Comparison of ENCODE assay signal across 18 cellular contexts in the genomic region with DNA sequence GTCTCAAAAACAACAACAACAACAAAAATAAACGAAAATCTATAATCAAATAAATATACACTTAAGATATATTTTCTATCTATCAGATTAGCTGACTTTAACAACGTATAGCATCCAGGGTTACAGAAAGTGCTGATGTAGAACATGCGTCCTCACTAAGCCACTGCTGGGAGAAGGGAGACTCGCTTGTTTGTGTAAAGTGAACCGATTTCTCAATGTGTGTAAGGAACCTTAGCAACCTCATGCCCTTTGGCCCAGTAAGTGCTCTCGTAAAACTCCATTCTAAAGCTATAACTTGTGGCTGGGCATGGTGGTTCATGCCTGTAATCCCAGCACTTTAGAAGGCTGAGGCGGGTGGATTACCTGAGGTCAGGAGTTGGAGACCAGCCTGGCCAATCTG. TPM values are rescaled to one million over a fixed set of nuclear protein-coding genes. Genes with fewer than 3 reads are reported as not detected.
DNase-seq lines count a peak whose midpoint lies in the region; ATAC-seq, FAIRE-seq and TF ChIP-seq lines count a peak whose summit lies in the region.
"Had no signal": no experiment of that assay in that cellular context is flagged by ENCODE, and none has a peak within 500 bp of the region (broad histone marks: within the 10 kb centered on the region; RNA-seq: fewer than 3 reads in every experiment).

No MANE protein-coding gene starts in this region.

- FAIRE-seq in A549 (lab: Jason Lieb, UNC) = no peak
- FAIRE-seq: urothelium cell line had no signal

- peak overlapping the region; percentile 53; the same call in 2 of the 3 replicates for H3K4me2 ChIP-seq in A549

- H3K4me1 ChIP-seq in A549 = peaks cover 54% of the 10 kb centered on the region
- H3K4me1 ChIP-seq in mucosa of rectum (ENCODE audit: control insufficient read depth in 2 of 2, insufficient read depth in 2 of 2, low read length in 2 of 2) = peaks cover 21 to 45% of the 10 kb centered on the region in 2 donors

- H3K27ac ChIP-seq in A549 (peak overlapping the region; percentile 66 to 91; a peak in 5 of 6 replicates), mucosa of rectum (ENCODE audit: low read depth in 2 of 2, low read length in 2 of 2) (peak overlapping the region; percentile 74 to 78)
- H3K27ac ChIP-seq: ascending aorta, neutrophil had no signal

- POLR2A ChIA-PET in A549 (lab: Yijun Ruan, JAX) = interaction anchor here (0.9 to 1.0 kb wide), 2 partner anchors 23 to 89 kb away, joined by 3 to 4 read pairs; partner anchors contain the start of gene PSMA6

- H3K9me3 ChIP-seq in A549 (no peaks in the 10 kb centered on the region), mucosa of rectum (ENCODE audit: control insufficient read depth in 2 of 2, low read length in 2 of 2) (no peaks in the 10 kb centered on the region)
- H3K9me3 ChIP-seq: ascending aorta, gastroesophageal sphincter, neutrophil had no signal

- 23% methylated on average over 7 of the region's 7 CpGs for WGBS in A549 (ENCODE audit: missing lambda C conversion rate)

- TF ChIP-seq RAD21 in A549 (conservative IDR thresholded peaks at IDR 0.05 in 1 of 2, IDR thresholded peaks at IDR 0.05 in 1 of 2) = no peak

- H3K36me3 ChIP-seq in mucosa of rectum (ENCODE audit: control insufficient read depth in 2 of 2, insufficient read depth in 2 of 2, low read length in 2 of 2) = no peaks in the 10 kb centered on the region
- H3K36me3 ChIP-seq: ascending aorta, gastroesophageal sphincter, neutrophil had no signal

- no peak for TF ChIP-seq POLR2A in A549 (IDR thresholded peaks at IDR 0.05; ENCODE audit: low read length)

- no peak for ATAC-seq in A549
- ATAC-seq in HG03095 (IDR thresholded peaks at IDR 0.05; ENCODE audit: unreplicated experiment) = no peak
- ATAC-seq: gastroesophageal sphincter had no signal

- no peak for TF ChIP-seq CTCF in A549 (IDR thresholded peaks at IDR 0.05)

- CTCF ChIA-PET in A549 (lab: Yijun Ruan, JAX) = interaction anchor here (1.2 to 2.0 kb wide), 2 partner anchors 9 to 166 kb away, joined by 3 to 5 read pairs; no protein-coding TSS in a partner anchor

- peak in 1 of 2 experiments; percentile 70 for DNase-seq in A549 (ENCODE audit: low read depth in 1 of 2, low spot score in 1 of 2)
- peak; percentile 60 for DNase-seq in LoVo (ENCODE audit: low spot score)
- peak; percentile 48 for DNase-seq in fibroblast of gingiva (ENCODE audit: low read depth)
- no peak for DNase-seq in putamen (ENCODE audit: low spot score)
- no peak for DNase-seq in cerebellar cortex (ENCODE audit: low spot score)
- DNase-seq in NCI-H1930 (lab: John Stamatoyannopoulos, UW) = no peak
- DNase-seq: central memory CD4-positive, alpha-beta T cell; effector CD4-positive, alpha-beta T cell; erythroblast; NCI-H1092; NCI-H2081; stimulated activated CD8-positive, alpha-beta memory T cell treated with anti-CD3 and anti-CD28 coated beads, Interleukin-4, amount 100 ng/mL, for 48 hours had no signal

- H3K9ac ChIP-seq in mucosa of rectum (ENCODE audit: low read depth in 1 of 2, low read length in 2 of 2) = no peak overlapping the region

- H3K27me3 ChIP-seq in mucosa of rectum (ENCODE audit: control insufficient read depth in 2 of 2, insufficient read depth in 2 of 2, low read length in 2 of 2) = no peaks in the 10 kb centered on the region
- H3K27me3 ChIP-seq: ascending aorta, gastroesophageal sphincter, neutrophil had no signal

- TF ChIP-seq EP300 in A549 (IDR thresholded peaks at IDR 0.05) = no peak

- H3K4me3 ChIP-seq in A549 (no peak overlapping the region), mucosa of rectum (ENCODE audit: low read length in 2 of 2) (peak overlapping the region in 1 of 2 donors; percentile 14)
- H3K4me3 ChIP-seq: ascending aorta, gastroesophageal sphincter had no signal

TF ChIP-seq in A549, 52 proteins besides CTCF, POLR2A, EP300 and RAD21:
- TF ChIP-seq EHF (CRISPR knock-in tag; IDR thresholded peaks at IDR 0.05) (no peak), CEBPB (IDR thresholded peaks at IDR 0.05) (peak in 1 of 2 experiments; percentile 51; a peak in 1 of 4 replicates), MAFK (IDR thresholded peaks at IDR 0.05; ENCODE audit: partially characterized antibody) (peak; percentile 81)

RNA-seq across cellular contexts. Expression of gene NFKBIA, which starts 23.8 kb away (rescaled TPM):
- polyA plus RNA-seq in A549 (2011; rRNA removed) = 65.0 and 102 TPM in 2 replicates
- polyA plus RNA-seq in A549 (2012; cell fraction: cytosol; rRNA removed) = 239 and 266 TPM in 2 replicates
- 490 and 573 TPM in 2 replicates for polyA plus RNA-seq in A549 (2012; cell fraction: nucleus; rRNA removed)
- polyA plus RNA-seq in A549 (2017; fragmentation: RNase III; extraction: RNeasy Plus Mini Kit Qiagen cat#74134 plus additional on column Dnase treatment) = 101 to 115 TPM (median 103 TPM) in 3 replicates
- polyA minus RNA-seq in A549 (2011; rRNA and poly(A)+ RNA removed) = 335 and 379 TPM in 2 replicates

Comparison
In these comparisons a context has a peak if more than half of its experiments do, and no peak if none do; other contexts are left out.
1. DNase-seq: peak in LoVo (single experiment) and fibroblast of gingiva (single experiment); none in putamen (single experiment), cerebellar cortex (single experiment) and NCI-H1930 (0 of 2).